22 cellular contexts compared by ENCODE assay signal in genomic region chr9:90023861-90024260, GRCh38.
"Had no signal": no experiment of that assay in that cellular context is flagged by ENCODE, and none has a peak within 500 bp of the region (broad histone marks: within the 10 kb centered on the region; RNA-seq: fewer than 3 reads in every experiment).

No MANE protein-coding gene starts in this region.

- H3K4me1 Mint-ChIP-seq: neural progenitor cell had no signal

- H3K27me3 ChIP-seq: colonic mucosa, foreskin keratinocyte, hepatocyte, neural progenitor cell, pancreas, tibial artery, upper lobe of left lung, uterus had no signal

- H3K4me2 ChIP-seq: hepatocyte, neural progenitor cell had no signal

- H3K9me3 ChIP-seq: colonic mucosa, mucosa of descending colon, pancreas, tibial artery, upper lobe of left lung, uterus had no signal

- H3K36me3 ChIP-seq: colonic mucosa, neural progenitor cell, pancreas, tibial artery, upper lobe of left lung, uterus had no signal

- H3K4me3 Mint-ChIP-seq: endodermal cell; natural killer cell; stimulated activated naive CD8-positive, alpha-beta T cell treated with anti-CD3 and anti-CD28 coated beads, Interleukin-15, Interleukin-2, amounts not matched to agents 100 ng/mL and 50 ng/mL, for 24 hours had no signal

- H3K27ac Mint-ChIP-seq: endodermal cell; natural killer cell; neural progenitor cell; progenitor cell of endocrine pancreas; stimulated activated naive CD8-positive, alpha-beta T cell treated with anti-CD3 and anti-CD28 coated beads, Interleukin-15, Interleukin-2, amounts not matched to agents 100 ng/mL and 50 ng/mL, for 24 hours had no signal

- H3K9ac ChIP-seq: neural progenitor cell had no signal

- FAIRE-seq: endothelial cell of umbilical vein, pancreas, small intestine had no signal

- H3K27me3 Mint-ChIP-seq: stimulated activated naive CD8-positive, alpha-beta T cell treated with anti-CD3 and anti-CD28 coated beads, Interleukin-15, Interleukin-2, amounts not matched to agents 100 ng/mL and 50 ng/mL, for 24 hours had no signal

- H3K79me2 ChIP-seq: hepatocyte had no signal

- H3K36me3 Mint-ChIP-seq: natural killer cell, neural progenitor cell had no signal

- H3K9me3 Mint-ChIP-seq: natural killer cell, neural progenitor cell had no signal

- H2AFZ ChIP-seq: hepatocyte, neural progenitor cell had no signal

- H3K4me1 ChIP-seq: colonic mucosa, neural progenitor cell, uterus had no signal

- H3K27ac ChIP-seq: colonic mucosa, foreskin keratinocyte, hepatocyte, neural progenitor cell, pancreas, tibial artery, upper lobe of left lung, uterus had no signal

- H3K4me3 ChIP-seq: colonic mucosa, hepatocyte, mucosa of descending colon, neural progenitor cell, pancreas, tibial artery, upper lobe of left lung, uterus had no signal

- ATAC-seq: foreskin keratinocyte, left colon, natural killer cell had no signal

- DNase-seq: colonic mucosa; effector CD4-positive, alpha-beta T cell; erythroblast; foreskin keratinocyte; head of caudate nucleus; left colon; mucosa of descending colon; natural killer cell; occipital lobe; pancreas; right cardiac atrium; small intestine; stimulated activated CD4-positive, alpha-beta T cell treated with anti-CD3 and anti-CD28 coated beads, Interleukin-2, amount 100 ng/mL, for 48 hours; tibial artery; upper lobe of left lung; uterus had no signal
